Comparison of ENCODE assay signal across 8 cellular contexts in genomic region chr19:2151339-2152229, GRCh38. TPM values are rescaled to one million over a fixed set of nuclear protein-coding genes. Genes with fewer than 3 reads are reported as not detected.
DNase-seq lines count a peak whose midpoint lies in the region; ATAC-seq and TF ChIP-seq lines count a peak whose summit lies in the region.

Gene AP3D1, minus strand, starts transcription at chr19:2151566. Its CDS starts 232 bp downstream, at chr19:2151334.

- POLR2A ChIA-PET in activated B cell treated with CpG ODN at 0.5 μM for 24 hours (lab: Charles Lee): interaction anchor here (0.5 to 2.1 kb wide), 24 partner anchors 12 to 467 kb away, joined by 3 to 8 read pairs (median 4); partner anchors contain the start of genes DOT1L and PLEKHJ1

- H3K9me3 ChIP-seq in smooth muscle cell (replicated peaks; ENCODE audit: low read depth): no peaks in the 10 kb centered on the region

- H3K27ac ChIP-seq in caudate nucleus (ENCODE audit: low read depth, low read length) (peak within 1 kb of the TSS; percentile 88), smooth muscle cell (ENCODE audit: low read depth) (peak within 1 kb of the TSS; percentile 82)

- no peaks in the 10 kb centered on the region for H3K27me3 ChIP-seq in smooth muscle cell (ENCODE audit: low read depth)

- peaks cover 10% of the 10 kb centered on the region for H3K4me1 ChIP-seq in smooth muscle cell (ENCODE audit: low read depth)

- in situ Hi-C loops in GM18951 (cut with MboI; ENCODE audit: low sequenced_read_pairs, unreplicated experiment): no loop called here

- peaks cover 46% of the 10 kb centered on the region for H3K79me2 ChIP-seq in smooth muscle cell (ENCODE audit: low read depth)

- DNase-seq in AG08395 (ENCODE audit: low spot score): peak; percentile 100
- peak; percentile 100 for DNase-seq in NCI-H345 (lab: John Stamatoyannopoulos, UW)
- peak; percentile 99 for DNase-seq in activated B cell treated with CpG ODN at 0.5 μM for 24 hours
- DNase-seq in caudate nucleus (lab: John Stamatoyannopoulos, UW): peak; percentile 92 to 100 (median 99)
- peak; percentile 100 for DNase-seq in iPS-NIHi7 (ENCODE audit: extremely low spot score)
- peak; percentile 98 for DNase-seq in smooth muscle cell (lab: John Stamatoyannopoulos, UW; ENCODE audit: unreplicated experiment)

- H4K20me1 ChIP-seq in smooth muscle cell (ENCODE audit: low read depth): peaks cover 44% of the 10 kb centered on the region

- no peaks in the 10 kb centered on the region for H3K9me3 Mint-ChIP-seq in activated B cell treated with CpG ODN at 0.5 μM for 24 hours

- CTCF ChIA-PET in activated B cell treated with CpG ODN at 0.5 μM for 24 hours (lab: Charles Lee): interaction anchor here (0.6 to 1.4 kb wide), 4 partner anchors 20 to 133 kb away, joined by 3 to 4 read pairs (median 3); no protein-coding TSS in a partner anchor

- peak within 1 kb of the TSS; percentile 91 for H3K4me2 ChIP-seq in smooth muscle cell

- ATAC-seq in HG03196 (IDR thresholded peaks at IDR 0.05; ENCODE audit: unreplicated experiment) (peak; percentile 89), activated B cell treated with CpG ODN at 0.5 μM for 24 hours (ENCODE audit: low read depth) (peak; percentile 92)

- peak within 1 kb of the TSS; percentile 61 for H2AFZ ChIP-seq in smooth muscle cell (ENCODE audit: low read depth)

- H3F3A ChIP-seq in smooth muscle cell (ENCODE audit: low read depth): peaks cover 10% of the 10 kb centered on the region

- peak within 1 kb of the TSS; percentile 83 for H3K4me3 Mint-ChIP-seq in activated B cell treated with CpG ODN at 0.5 μM for 24 hours

- H3K36me3 ChIP-seq in smooth muscle cell (ENCODE audit: low read depth): no peaks in the 10 kb centered on the region

- H3K36me3 Mint-ChIP-seq in activated B cell treated with CpG ODN at 0.5 μM for 24 hours (ENCODE audit: low read depth): peaks cover 6% of the 10 kb centered on the region

- H3K4me1 Mint-ChIP-seq in activated B cell treated with CpG ODN at 0.5 μM for 24 hours: peaks cover 41% of the 10 kb centered on the region

- H3K4me3 ChIP-seq in smooth muscle cell: peak within 1 kb of the TSS; percentile 96

- TF ChIP-seq CTCF in activated B cell treated with CpG ODN at 0.5 μM for 24 hours (IDR thresholded peaks at IDR 0.05) (no peak), smooth muscle cell (IDR thresholded peaks at IDR 0.05; ENCODE audit: borderline replicate concordance, insufficient read depth, poor library complexity, severe bottlenecking) (no peak)

- 5% methylated on average over 41 of the region's 74 CpGs for WGBS in smooth muscle cell (ENCODE audit: low lambda C conversion rate)

- H3K9ac ChIP-seq in smooth muscle cell (ENCODE audit: low read depth): peak within 1 kb of the TSS; percentile 96

- intact Hi-C loops in activated B cell treated with CpG ODN at 0.5 μM for 24 hours (cut with micrococcal nuclease): loop anchor here (1.0 to 5.0 kb wide), 9 partner anchors 12 to 471 kb away; partner anchors contain the start of genes DOT1L, IZUMO4, LSM7 and MKNK2

- peak within 1 kb of the TSS; percentile 70 for H3K27ac Mint-ChIP-seq in activated B cell treated with CpG ODN at 0.5 μM for 24 hours

- TF ChIP-seq POLR2A in GM18951 (IDR thresholded peaks at IDR 0.05; ENCODE audit: extremely low read depth, insufficient read depth, insufficient read length): peak; percentile 65

- no peaks in the 10 kb centered on the region for H3K27me3 Mint-ChIP-seq in activated B cell treated with CpG ODN at 0.5 μM for 24 hours

RNA-seq across cellular contexts. Expression of gene AP3D1, which starts in this region (rescaled TPM):
- 97.2 and 109 TPM in 2 replicates for total RNA-seq in activated B cell treated with CpG ODN at 0.5 μM for 24 hours
- total RNA-seq in smooth muscle cell: 43.0 and 66.2 TPM in 2 replicates
- 81.0 and 82.8 TPM in 2 replicates for polyA plus RNA-seq in smooth muscle cell

Comparison
In these comparisons a context has a peak if more than half of its experiments do, and no peak if none do; other contexts are left out.
1. Peak in every context shown above with its lines: DNase-seq, ATAC-seq, H3K4me3 ChIP-seq and H3K27ac ChIP-seq.